Comparison of ENCODE assay signal across 16 cellular contexts in genomic region chr6:57261896-57262295, GRCh38. TPM values are rescaled to one million over a fixed set of nuclear protein-coding genes. Genes with fewer than 3 reads are reported as not detected.
A peak's percentile ranks its signal among the peaks of the same experiment; 100 is the strongest.
DNase-seq lines count a peak whose midpoint lies in the region; ATAC-seq and TF ChIP-seq lines count a peak whose summit lies in the region.
"Had no signal": no experiment of that assay in that cellular context is flagged by ENCODE, and none has a peak within 500 bp of the region (broad histone marks: within the 10 kb centered on the region; RNA-seq: fewer than 3 reads in every experiment).

No MANE protein-coding gene starts in this region.

- 29 to 44% (median 35%) methylated on average over 2 of the region's 2 CpGs for WGBS in psoas muscle, 3 donors

- peak overlapping the region; percentile 20 for H3K27ac ChIP-seq in psoas muscle
- H3K27ac ChIP-seq: parathyroid adenoma, SK-N-MC had no signal

- no peak overlapping the region for H3K4me3 ChIP-seq in psoas muscle
- H3K4me3 ChIP-seq: SK-N-MC had no signal

- intact Hi-C loops in Right ventricle myocardium inferior (cut with DNase I) (no loop called here), cardiac septum (cut with DNase I) (loop anchor here (2.0 kb wide), 1 partner anchor 85 kb away; no protein-coding TSS in a partner anchor), psoas muscle (cut with DNase I) (no loop called here)

- no peaks in the 10 kb centered on the region for H3K27me3 ChIP-seq in psoas muscle (ENCODE audit: insufficient read depth in 3 of 3, low read length in 2 of 3)

- H3K9me3 ChIP-seq in psoas muscle = no peaks in the 10 kb centered on the region

- H3K4me1 ChIP-seq in psoas muscle = peaks cover 5% of the 10 kb centered on the region
- H3K4me1 ChIP-seq: parathyroid adenoma had no signal

- TF ChIP-seq CTCF in psoas muscle (IDR thresholded peaks at IDR 0.05) = no peak

- DNase-seq in Right ventricle myocardium inferior (ENCODE audit: missing footprints) = no peak
- no peak for DNase-seq in cardiac septum (ENCODE audit: low spot score)
- DNase-seq in globus pallidus (ENCODE audit: low spot score) = peak; percentile 37
- no peak for DNase-seq in psoas muscle
- no peak for DNase-seq in stimulated activated CD4-positive, alpha-beta T cell treated with anti-CD3 and anti-CD28 coated beads, Interleukin-4, amount 100 ng/mL, for 24 hours
- DNase-seq in AG08396 (ENCODE audit: low spot score) = no peak
- no peak for DNase-seq in HCEC 1CT
- DNase-seq: 8988T; activated CD8-positive, alpha-beta memory T cell treated with anti-CD3 and anti-CD28 coated beads, Interleukin-2, amount 10 ng/mL, durations not matched to agents 7 days and 5 days; activated gamma-delta T cell treated with Interleukin-2 at 50 U/mL for 16 hours; CD4-positive, alpha-beta T cell; central memory CD4-positive, alpha-beta T cell; NCI-H2171 treated with DMSO at 0.1 percent for 48 hours had no signal

- H3K36me3 ChIP-seq in psoas muscle (ENCODE audit: insufficient read depth in 1 of 2, low read depth in 1 of 2) = no peaks in the 10 kb centered on the region

- ATAC-seq in Right ventricle myocardium inferior (peak; percentile 30), psoas muscle (peak in 2 of 4 donors; percentile 21 to 33), HG03095 (IDR thresholded peaks at IDR 0.05; ENCODE audit: unreplicated experiment) (no peak)
- ATAC-seq: activated CD8-positive, alpha-beta memory T cell treated with anti-CD3 and anti-CD28 coated beads, Interleukin-2, amount 10 ng/mL, durations not matched to agents 7 days and 5 days had no signal

RNA-seq across cellular contexts. Expression of gene RAB23, which starts 39.8 kb away (rescaled TPM):
- 12.0 TPM for total RNA-seq in Right ventricle myocardium inferior
- total RNA-seq in cardiac septum = 19.5 TPM
- 10 to 100 TPM in 1 of 4 donors, 1 to 10 TPM in 3; 5.9 to 10.1 (median 6.0) TPM for total RNA-seq in psoas muscle
- polyA plus RNA-seq in psoas muscle = 10 to 100 TPM in 1 of 3 donors, 1 to 10 TPM in 2; 3.9 to 14.1 (median 4.3) TPM

RNA-seq across cellular contexts. Expression of gene PRIM2, which starts 55.5 kb away (rescaled TPM):
- total RNA-seq in Right ventricle myocardium inferior = 4.2 TPM
- 3.7 TPM for total RNA-seq in cardiac septum
- total RNA-seq in psoas muscle = 1 to 10 TPM; 1.7 to 3.3 (median 2.2) TPM
- 1 to 10 TPM; 2.3 to 5.9 (median 5.8) TPM for polyA plus RNA-seq in psoas muscle
